Comparison of ENCODE assay signal across 34 cellular contexts in the genomic region with DNA sequence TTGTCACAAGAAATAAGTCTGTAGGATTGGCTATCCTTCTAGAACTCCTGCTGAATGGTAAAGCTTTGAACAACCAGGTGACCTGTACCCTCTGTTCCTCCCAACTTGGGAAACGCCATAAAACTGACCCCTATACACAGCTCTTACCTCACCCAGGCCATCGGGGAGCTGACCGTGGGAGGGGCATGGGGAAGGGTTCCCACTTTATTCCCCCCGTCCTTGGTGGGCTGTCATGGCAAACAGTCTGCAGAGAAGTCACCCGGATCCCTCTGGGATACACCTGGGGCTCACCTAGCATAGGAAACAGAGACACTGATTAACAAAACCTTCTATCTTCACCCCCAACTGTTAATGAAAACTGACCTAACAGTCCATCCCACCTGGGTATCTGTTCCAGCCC. TPM values are rescaled to one million over a fixed set of nuclear protein-coding genes. Genes with fewer than 3 reads are reported as not detected.
A peak's percentile ranks its signal among the peaks of the same experiment; 100 is the strongest.
DNase-seq lines count a peak whose midpoint lies in the region; ATAC-seq, FAIRE-seq and TF ChIP-seq lines count a peak whose summit lies in the region.
"Had no signal": no experiment of that assay in that cellular context is flagged by ENCODE, and none has a peak within 500 bp of the region (broad histone marks: within the 10 kb centered on the region; RNA-seq: fewer than 3 reads in every experiment).

No MANE protein-coding gene starts in this region.

- intact Hi-C loops in cardiac septum (cut with DNase I) = loop anchor here (5.0 kb wide), 4 partner anchors 41 to 411 kb away; partner anchors contain the start of gene TFEB
- intact Hi-C loops in heart left ventricle (cut with DNase I) = loop anchor here in 8 of 10 donors (2.0 to 10.0 kb wide), 13 partner anchors 41 to 439 kb away; partner anchors contain the start of genes TFEB (in 6 of the 8) and MRPS10 (in 1 of the 8)

- peaks cover 23% of the 10 kb centered on the region for H3K4me1 Mint-ChIP-seq in activated CD4-positive, alpha-beta memory T cell treated with anti-CD3 and anti-CD28 coated beads, Interleukin-2, amount 10 ng/mL, durations not matched to agents 7 days and 5 days
- H3K4me1 Mint-ChIP-seq in naive B cell = peaks cover 18 to 24% (median 22%) of the 10 kb centered on the region in 3 donors
- H3K4me1 Mint-ChIP-seq in type B pancreatic cell (ENCODE audit: unreplicated experiment) = peaks cover 14% of the 10 kb centered on the region

- no peak for TF ChIP-seq CTCF in heart left ventricle (IDR thresholded peaks at IDR 0.05)
- no peak for TF ChIP-seq CTCF in type B pancreatic cell (conservative IDR thresholded peaks at IDR 0.05)

- peak overlapping the region; percentile 87 for H3K4me3 Mint-ChIP-seq in activated CD4-positive, alpha-beta memory T cell treated with anti-CD3 and anti-CD28 coated beads, Interleukin-2, amount 10 ng/mL, durations not matched to agents 7 days and 5 days
- H3K4me3 Mint-ChIP-seq in naive B cell (peak overlapping the region in 5 of 8 donors; percentile 16 to 94 (median 90)), type B pancreatic cell (peak overlapping the region; percentile 57)
- H3K4me3 Mint-ChIP-seq: stimulated activated memory B cell treated with anti-CD40 and anti-IgM and Interleukin-4, amounts not matched to agents 10 μg/mL and 1 μg/mL and 100 μg/mL, for 72 hours had no signal

- no peak for TF ChIP-seq POLR2A in heart left ventricle (IDR thresholded peaks at IDR 0.05)

- CTCF ChIA-PET in activated CD4-positive, alpha-beta memory T cell treated with anti-CD3 and anti-CD28 coated beads, Interleukin-2, amount 10 ng/mL, durations not matched to agents 7 days and 5 days (lab: Charles Lee) = interaction anchor here (0.7 to 3.1 kb wide), 8 partner anchors 9 to 327 kb away, joined by 3 to 27 read pairs (median 4); partner anchors contain the start of gene TOMM6

- H3K27ac Mint-ChIP-seq in activated CD4-positive, alpha-beta memory T cell treated with anti-CD3 and anti-CD28 coated beads, Interleukin-2, amount 10 ng/mL, durations not matched to agents 7 days and 5 days = peak overlapping the region; percentile 55
- H3K27ac Mint-ChIP-seq in naive B cell (no peak overlapping the region), type B pancreatic cell (no peak overlapping the region)
- H3K27ac Mint-ChIP-seq: activated CD4-positive, alpha-beta T cell treated with anti-CD3 and anti-CD28 coated beads for 36 hours; activated CD8-positive, alpha-beta memory T cell treated with anti-CD3 and anti-CD28 coated beads, Interleukin-2, amount 10 ng/mL, durations not matched to agents 7 days and 5 days; activated T-cell treated with anti-CD3 and anti-CD28 coated beads, Interleukin-2, amount 50 U/mL, for 72 hours; mesothelial cell of epicardium; stimulated activated memory B cell treated with anti-CD40 and anti-IgM and Interleukin-4, amounts not matched to agents 10 μg/mL and 1 μg/mL and 100 μg/mL, for 72 hours had no signal

- H3K36me3 ChIP-seq in heart left ventricle = peaks cover 0 to 49% (median 43%) of the 10 kb centered on the region in 9 donors

- H3K4me1 ChIP-seq in heart left ventricle = peaks cover 3 to 41% (median 22%) of the 10 kb centered on the region in 12 donors

- peak overlapping the region in 1 of 12 donors; percentile 46 for H3K27ac ChIP-seq in heart left ventricle
- H3K27ac ChIP-seq: dorsolateral prefrontal cortex, right lobe of liver, SK-N-MC had no signal

- H3K9me3 Mint-ChIP-seq in activated CD4-positive, alpha-beta memory T cell treated with anti-CD3 and anti-CD28 coated beads, Interleukin-2, amount 10 ng/mL, durations not matched to agents 7 days and 5 days = no peaks in the 10 kb centered on the region
- H3K9me3 Mint-ChIP-seq in naive B cell = no peaks in the 10 kb centered on the region
- no peaks in the 10 kb centered on the region for H3K9me3 Mint-ChIP-seq in type B pancreatic cell
- H3K9me3 Mint-ChIP-seq: activated T-cell treated with anti-CD3 and anti-CD28 coated beads, Interleukin-2, amount 50 U/mL, for 72 hours; mesothelial cell of epicardium; naive thymus-derived CD8-positive, alpha-beta T cell; stimulated activated memory B cell treated with anti-CD40 and anti-IgM and Interleukin-4, amounts not matched to agents 10 μg/mL and 1 μg/mL and 100 μg/mL, for 72 hours had no signal

- ATAC-seq in heart left ventricle (no peak), naive B cell (ENCODE audit: low read depth in 2 of 2) (no peak)
- ATAC-seq: activated CD4-positive, alpha-beta T cell treated with anti-CD3 and anti-CD28 coated beads for 36 hours; activated CD8-positive, alpha-beta memory T cell treated with anti-CD3 and anti-CD28 coated beads, Interleukin-2, amount 10 ng/mL, durations not matched to agents 7 days and 5 days; activated T-cell treated with anti-CD3 and anti-CD28 coated beads, Interleukin-2, amount 50 U/mL, for 72 hours; HCT116; HepG2; left ventricle myocardium superior; naive thymus-derived CD8-positive, alpha-beta T cell; right lobe of liver; stimulated activated memory B cell treated with anti-CD40 and anti-IgM and Interleukin-4, amounts not matched to agents 10 μg/mL and 1 μg/mL and 100 μg/mL, for 72 hours had no signal

- H3K4me3 ChIP-seq in heart left ventricle = peak overlapping the region in 1 of 12 donors; percentile 1
- H3K4me3 ChIP-seq: right lobe of liver, SK-N-MC had no signal

- H3K9me3 ChIP-seq in heart left ventricle = no peaks in the 10 kb centered on the region
- H3K9me3 ChIP-seq: right lobe of liver had no signal

- POLR2A ChIA-PET in activated CD4-positive, alpha-beta memory T cell treated with anti-CD3 and anti-CD28 coated beads, Interleukin-2, amount 10 ng/mL, durations not matched to agents 7 days and 5 days (lab: Charles Lee) = interaction anchor here (1.4 kb wide), 1 partner anchor 9 kb away, joined by 7 read pairs; the partner anchor contains the start of gene TOMM6

- H3K27me3 Mint-ChIP-seq in activated CD4-positive, alpha-beta memory T cell treated with anti-CD3 and anti-CD28 coated beads, Interleukin-2, amount 10 ng/mL, durations not matched to agents 7 days and 5 days = peaks cover 9% of the 10 kb centered on the region
- no peaks in the 10 kb centered on the region for H3K27me3 Mint-ChIP-seq in naive B cell
- peaks cover 7% of the 10 kb centered on the region for H3K27me3 Mint-ChIP-seq in type B pancreatic cell
- H3K27me3 Mint-ChIP-seq: stimulated activated memory B cell treated with anti-CD40 and anti-IgM and Interleukin-4, amounts not matched to agents 10 μg/mL and 1 μg/mL and 100 μg/mL, for 72 hours had no signal

- H3K36me3 Mint-ChIP-seq in activated CD4-positive, alpha-beta memory T cell treated with anti-CD3 and anti-CD28 coated beads, Interleukin-2, amount 10 ng/mL, durations not matched to agents 7 days and 5 days (ENCODE audit: low read depth) = peaks cover 7% of the 10 kb centered on the region
- H3K36me3 Mint-ChIP-seq in naive B cell (peaks cover 0 to 9% of the 10 kb centered on the region in 2 donors), type B pancreatic cell (no peaks in the 10 kb centered on the region)

- WGBS in heart left ventricle, 4 donors = 77 to 91% (median 87%) methylated on average over 5 of the region's 5 CpGs

- DNase-seq in cardiac septum (ENCODE audit: low spot score) = peak; percentile 58
- no peak for DNase-seq in heart left ventricle
- no peak for DNase-seq in activated CD4-positive, alpha-beta memory T cell treated with anti-CD3 and anti-CD28 coated beads, Interleukin-2, amount 10 ng/mL, durations not matched to agents 7 days and 5 days
- DNase-seq in naive B cell = no peak
- DNase-seq in type B pancreatic cell (ENCODE audit: extremely low spot score, unreplicated experiment) = no peak
- DNase-seq in KG1 (lab: John Stamatoyannopoulos, UW) = no peak
- DNase-seq in HT-29 (ENCODE audit: low spot score) = no peak
- DNase-seq in GM19239 (ENCODE audit: insufficient read length, low spot score) = no peak
- DNase-seq: ACHN; activated CD4-positive, alpha-beta T cell treated with anti-CD3 and anti-CD28 coated beads for 36 hours; activated CD8-positive, alpha-beta memory T cell treated with anti-CD3 and anti-CD28 coated beads, Interleukin-2, amount 10 ng/mL, durations not matched to agents 7 days and 5 days; activated naive CD4-positive, alpha-beta T cell treated with anti-CD3 and anti-CD28 coated beads, Interleukin-2, amount 50 U/mL, for 16 hours; activated T-cell treated with anti-CD3 and anti-CD28 coated beads, Interleukin-2, amount 50 U/mL, for 72 hours; DMS79; dorsolateral prefrontal cortex; left ventricle myocardium superior; naive thymus-derived CD8-positive, alpha-beta T cell; NCI-H1694; OCI-M1; right lobe of liver; stimulated activated CD4-positive, alpha-beta T cell treated with anti-CD3 and anti-CD28 coated beads, Interleukin-4, amount 100 ng/mL, for 4 hours had no signal

- H3K27me3 ChIP-seq in heart left ventricle = no peaks in the 10 kb centered on the region
- H3K27me3 ChIP-seq: dorsolateral prefrontal cortex, right lobe of liver had no signal

- no peak for FAIRE-seq in GM19239 (lab: Jason Lieb, UNC)
- FAIRE-seq: astrocyte, endothelial cell of umbilical vein, HepG2, keratinocyte had no signal

RNA-seq across cellular contexts. Expression of gene FRS3, which starts 1.8 kb away (rescaled TPM):
- total RNA-seq in cardiac septum = 5.7 TPM
- 1 to 10 TPM; 3.8 to 6.8 (median 5.1) TPM for total RNA-seq in heart left ventricle
- 1 to 10 TPM; 3.2 to 5.7 TPM for polyA plus RNA-seq in heart left ventricle
- 1 to 10 TPM; 4.0 to 4.2 TPM for total RNA-seq in activated CD4-positive, alpha-beta memory T cell treated with anti-CD3 and anti-CD28 coated beads, Interleukin-2, amount 10 ng/mL, durations not matched to agents 7 days and 5 days
- 1 to 10 TPM in 5 of 6 donors, not detected in 1; 1.5 to 3.3 (median 1.8) TPM for polyA plus RNA-seq in naive B cell (ENCODE audit: low read depth in 6 of 6)
- total RNA-seq in type B pancreatic cell (ENCODE audit: low replicate concordance) = 2.2 and 7.0 TPM in 2 replicates
- total RNA-seq in HT-29 (2014; rRNA removed; shearing (Covaris generic)) = 3.4 and 3.9 TPM in 2 replicates

RNA-seq across cellular contexts. Expression of gene PRICKLE4, which starts 2.7 kb away (rescaled TPM):
- total RNA-seq in cardiac septum (1.7 TPM), heart left ventricle (1 to 10 TPM; 1.1 to 3.7 (median 1.9) TPM), type B pancreatic cell (ENCODE audit: low replicate concordance) (2.1 and 2.8 TPM in 2 replicates)
- polyA plus RNA-seq in heart left ventricle (1 to 10 TPM; 1.9 to 3.9 TPM), naive B cell (ENCODE audit: low read depth in 6 of 6) (not detected)
- total RNA-seq in activated CD4-positive, alpha-beta memory T cell treated with anti-CD3 and anti-CD28 coated beads, Interleukin-2, amount 10 ng/mL, durations not matched to agents 7 days and 5 days = not detected
- total RNA-seq in HT-29 (2014; rRNA removed; shearing (Covaris generic)) = 16.0 and 16.9 TPM in 2 replicates
- total RNA-seq: activated CD4-positive, alpha-beta T cell treated with anti-CD3 and anti-CD28 coated beads for 36 hours; activated CD8-positive, alpha-beta memory T cell treated with anti-CD3 and anti-CD28 coated beads, Interleukin-2, amount 10 ng/mL, durations not matched to agents 7 days and 5 days; naive thymus-derived CD8-positive, alpha-beta T cell; T-helper 2 cell treated with Interferon-gamma antibody and Interleukin-4, amounts not matched to agents 100 ng/mL and 5 ng/mL, for 36 hours had no signal
- polyA plus RNA-seq: naive thymus-derived CD8-positive, alpha-beta T cell had no signal

RNA-seq across cellular contexts. Expression of gene TOMM6, which starts 9.6 kb away (rescaled TPM):
- total RNA-seq in cardiac septum (127 TPM), heart left ventricle (100 to 1,000 TPM; 158 to 225 (median 182) TPM), type B pancreatic cell (ENCODE audit: low replicate concordance) (193 and 203 TPM in 2 replicates)
- polyA plus RNA-seq in heart left ventricle (100 to 1,000 TPM; 171 to 277 TPM), naive B cell (ENCODE audit: low read depth in 6 of 6) (100 to 1,000 TPM; 366 to 456 (median 377) TPM)
- 100 to 1,000 TPM; 126 to 130 TPM for total RNA-seq in activated CD4-positive, alpha-beta memory T cell treated with anti-CD3 and anti-CD28 coated beads, Interleukin-2, amount 10 ng/mL, durations not matched to agents 7 days and 5 days
- total RNA-seq in HT-29 (2014; rRNA removed; shearing (Covaris generic)) = 83.4 and 86.2 TPM in 2 replicates

RNA-seq across cellular contexts. Expression of gene PGC, which starts 30.7 kb away (rescaled TPM):
- not detected for total RNA-seq in cardiac septum
- total RNA-seq in heart left ventricle = not detected
- polyA plus RNA-seq in heart left ventricle = 1 to 10 TPM in 1 of 2 donors, not detected in 1; 1.1 TPM
- not detected for total RNA-seq in activated CD4-positive, alpha-beta memory T cell treated with anti-CD3 and anti-CD28 coated beads, Interleukin-2, amount 10 ng/mL, durations not matched to agents 7 days and 5 days
- not detected for polyA plus RNA-seq in naive B cell (ENCODE audit: low read depth in 6 of 6)
- total RNA-seq in type B pancreatic cell (ENCODE audit: low replicate concordance) = 3.5 and 56.6 TPM in 2 replicates
- total RNA-seq in HT-29 (2014; rRNA removed; shearing (Covaris generic)) = 0.20 and 0.26 TPM in 2 replicates
- total RNA-seq: activated CD4-positive, alpha-beta T cell treated with anti-CD3 and anti-CD28 coated beads for 36 hours; activated CD8-positive, alpha-beta memory T cell treated with anti-CD3 and anti-CD28 coated beads, Interleukin-2, amount 10 ng/mL, durations not matched to agents 7 days and 5 days; activated T-cell treated with anti-CD3 and anti-CD28 coated beads, Interleukin-2, amount 50 U/mL, for 72 hours; astrocyte; endothelial cell of umbilical vein; glomerular endothelial cell; left ventricle myocardium superior; mesothelial cell of epicardium; naive thymus-derived CD8-positive, alpha-beta T cell; NCI-H460; T-helper 2 cell treated with Interferon-gamma antibody and Interleukin-4, amounts not matched to agents 100 ng/mL and 5 ng/mL, for 36 hours; ureter had no signal
- polyA plus RNA-seq: BJ; endothelial cell of umbilical vein; keratinocyte; naive thymus-derived CD8-positive, alpha-beta T cell had no signal

RNA-seq across cellular contexts. Expression of gene TFEB, which starts 42.5 kb away (rescaled TPM):
- total RNA-seq in cardiac septum = 45.6 TPM
- total RNA-seq in heart left ventricle = 10 to 100 TPM; 26.2 to 47.2 (median 41.1) TPM
- 10 to 100 TPM; 37.7 to 40.1 TPM for polyA plus RNA-seq in heart left ventricle
- total RNA-seq in activated CD4-positive, alpha-beta memory T cell treated with anti-CD3 and anti-CD28 coated beads, Interleukin-2, amount 10 ng/mL, durations not matched to agents 7 days and 5 days = 10 to 100 TPM; 14.9 to 15.0 TPM
- polyA plus RNA-seq in naive B cell (ENCODE audit: low read depth in 6 of 6) = 100 to 1,000 TPM in 1 of 6 donors, 10 to 100 TPM in 5; 52.3 to 145 (median 72.6) TPM
- 4.6 and 6.2 TPM in 2 replicates for total RNA-seq in type B pancreatic cell (ENCODE audit: low replicate concordance)
- total RNA-seq in HT-29 (2014; rRNA removed; shearing (Covaris generic)) = 24.0 and 24.1 TPM in 2 replicates
